Comparison of ENCODE assay signal across 10 cellular contexts in the genomic region with DNA sequence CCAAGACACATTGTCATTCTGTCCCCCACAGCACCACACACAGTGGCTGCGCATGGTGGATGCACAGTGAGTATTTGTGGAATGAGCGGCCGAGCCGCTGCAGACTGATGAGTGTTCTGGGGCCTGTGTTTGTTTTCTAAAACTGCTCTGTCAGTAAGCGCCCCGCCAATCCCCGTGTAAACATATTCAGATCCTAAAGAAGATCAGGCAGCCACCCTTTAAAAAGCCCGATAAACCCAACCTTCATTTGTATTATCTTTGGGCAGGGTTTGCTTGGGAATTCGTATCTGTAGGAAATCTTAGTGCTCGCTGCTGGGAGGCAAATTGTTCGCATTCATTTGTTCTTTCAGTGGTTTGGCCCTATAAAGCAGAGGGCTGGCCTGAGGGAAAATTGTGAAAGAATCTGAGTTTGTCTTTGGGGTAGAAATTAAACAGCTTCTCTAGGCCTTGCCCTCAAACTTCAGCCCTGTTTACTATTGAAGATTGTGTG.
A peak's percentile ranks its signal among the peaks of the same experiment; 100 is the strongest.
DNase-seq lines count a peak whose midpoint lies in the region; ATAC-seq and TF ChIP-seq lines count a peak whose summit lies in the region.
"Had no signal": no experiment of that assay in that cellular context is flagged by ENCODE, and none has a peak within 500 bp of the region (broad histone marks: within the 10 kb centered on the region; RNA-seq: fewer than 3 reads in every experiment).

No MANE protein-coding gene starts in this region.

- intact Hi-C loops in mucosa of descending colon (cut with DNase I, micrococcal nuclease) (no loop called here), vagina (cut with DNase I) (no loop called here)

- H3K27ac ChIP-seq in epithelial cell of prostate (peak overlapping the region; percentile 17), vagina (peak overlapping the region; percentile 84)

- H3K9me3 ChIP-seq in mucosa of descending colon (no peaks in the 10 kb centered on the region), vagina (no peaks in the 10 kb centered on the region)

- TF ChIP-seq POLR2A in vagina (IDR thresholded peaks at IDR 0.05), result no peak

- H3K36me3 ChIP-seq in mucosa of descending colon (ENCODE audit: low read depth), result no peaks in the 10 kb centered on the region
- no peaks in the 10 kb centered on the region for H3K36me3 ChIP-seq in vagina

- no peak overlapping the region for H3K4me3 ChIP-seq in mucosa of descending colon
- H3K4me3 ChIP-seq in vagina, result no peak overlapping the region

- H3K4me1 ChIP-seq in mucosa of descending colon (ENCODE audit: low read depth), result no peaks in the 10 kb centered on the region
- H3K4me1 ChIP-seq in vagina, result peaks cover 65% of the 10 kb centered on the region

- TF ChIP-seq CTCF in mucosa of descending colon (IDR thresholded peaks at IDR 0.05) (no peak), vagina (IDR thresholded peaks at IDR 0.05) (no peak)

- no peaks in the 10 kb centered on the region for H3K27me3 ChIP-seq in vagina

- DNase-seq in NCI-H82 (lab: John Stamatoyannopoulos, UW), result peak; percentile 39
- DNase-seq in NCI-H82 treated with DMSO at 0.1 percent for 48 hours (lab: John Stamatoyannopoulos, UW; ENCODE audit: unreplicated experiment), result no peak
- DNase-seq in epithelial cell of prostate (ENCODE audit: low read depth, low spot score), result no peak
- no peak for DNase-seq in mucosa of descending colon
- no peak for DNase-seq in vagina (ENCODE audit: extremely low spot score in 2 of 2)
- no peak for DNase-seq in NCI-H345 (lab: John Stamatoyannopoulos, UW)
- DNase-seq: 8988T, NCI-H1417 treated with DMSO at 0.1 percent for 48 hours had no signal

- peak; percentile 30 for ATAC-seq in mucosa of descending colon
- no peak for ATAC-seq in HG02970 (IDR thresholded peaks at IDR 0.05; ENCODE audit: low FRiP score, unreplicated experiment)
- ATAC-seq in GM21528 (IDR thresholded peaks at IDR 0.05; ENCODE audit: low FRiP score, unreplicated experiment), result no peak
